ENCODE assay signal across 26 cellular contexts in the genomic region with DNA sequence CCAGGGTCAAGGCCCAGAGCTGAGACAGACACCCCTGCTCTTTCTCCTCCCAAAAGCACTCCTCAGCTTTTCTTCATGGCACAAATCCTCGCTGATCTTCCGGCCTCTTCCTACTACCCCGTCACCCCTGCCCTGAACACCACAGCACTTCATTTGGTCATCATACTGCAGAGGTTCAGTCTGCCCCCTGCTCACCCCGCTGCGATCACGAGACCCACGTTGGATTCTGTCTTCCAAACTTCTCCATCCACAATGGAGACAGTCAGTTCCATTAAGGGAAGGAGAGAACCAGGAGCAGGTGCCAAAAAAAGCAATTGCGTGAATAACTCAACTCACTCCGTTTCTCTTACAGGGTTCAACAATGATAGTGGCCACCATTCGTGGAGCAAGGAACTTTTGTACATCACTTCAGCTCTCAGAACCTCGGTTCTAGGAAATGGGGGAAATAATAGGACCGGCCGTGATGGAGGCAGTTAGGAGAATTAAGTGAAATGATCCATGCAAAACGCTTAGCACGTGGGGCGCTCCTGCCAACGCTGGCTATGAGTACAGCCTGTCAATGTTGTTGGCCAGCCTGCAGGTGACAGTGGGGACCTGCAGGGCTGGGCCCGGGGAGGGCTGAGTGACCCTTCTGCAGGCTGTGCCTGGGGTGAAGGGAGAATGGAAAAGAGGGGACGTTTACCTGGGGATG. TPM values are rescaled to one million over a fixed set of nuclear protein-coding genes. Genes with fewer than 3 reads are reported as not detected.
A peak's percentile ranks its signal among the peaks of the same experiment; 100 is the strongest.
DNase-seq lines count a peak whose midpoint lies in the region; ATAC-seq and TF ChIP-seq lines count a peak whose summit lies in the region.
"Had no signal": no experiment of that assay in that cellular context is flagged by ENCODE, and none has a peak within 500 bp of the region (broad histone marks: within the 10 kb centered on the region; RNA-seq: fewer than 3 reads in every experiment).

No MANE protein-coding gene starts in this region.

- peaks cover 56% of the 10 kb centered on the region for H3K4me1 Mint-ChIP-seq in brain
- H3K4me1 Mint-ChIP-seq: activated naive CD4-positive, alpha-beta T cell treated with anti-CD3 and anti-CD28 coated beads, Interleukin-2, amount 50 U/mL, for 24 hours; immature natural killer cell; stimulated activated effector memory CD8-positive, alpha-beta T cell treated with anti-CD3 and anti-CD28 coated beads, Interleukin-12 subunit alpha, Interleukin-12 subunit beta, amount 100 ng/mL, for 72 hours; T-cell had no signal

- DNase-seq in NCI-H446 treated with DMSO at 0.1 percent for 48 hours (lab: John Stamatoyannopoulos, UW) = peak; percentile 30
- no peak for DNase-seq in NCI-H446 (lab: John Stamatoyannopoulos, UW)
- DNase-seq in left kidney (ENCODE audit: low read depth, low spot score) = peak; percentile 30
- DNase-seq in sigmoid colon = no peak
- no peak for DNase-seq in NCI-H1105 treated with DMSO at 0.1 percent for 48 hours (lab: John Stamatoyannopoulos, UW)
- no peak for DNase-seq in DMS 273 (lab: John Stamatoyannopoulos, UW; ENCODE audit: unreplicated experiment)
- DNase-seq: activated CD4-positive, alpha-beta T cell treated with anti-CD3 and anti-CD28 coated beads for 48 hours; amniotic stem cell; C1 segment of cervical spinal cord; Caco-2; effector CD4-positive, alpha-beta T cell; immature natural killer cell; mesenchymal stem cell; MM.1S; NCI-H1930; NCI-H748 treated with DMSO at 0.1 percent for 48 hours; T-cell had no signal

- no peaks in the 10 kb centered on the region for H3K27me3 ChIP-seq in sigmoid colon
- H3K27me3 ChIP-seq: breast epithelium, upper lobe of left lung had no signal

- no peak overlapping the region for H3K4me3 ChIP-seq in sigmoid colon
- H3K4me3 ChIP-seq: breast epithelium, upper lobe of left lung had no signal

- no peak overlapping the region for H3K4me3 Mint-ChIP-seq in brain
- H3K4me3 Mint-ChIP-seq: activated naive CD4-positive, alpha-beta T cell treated with anti-CD3 and anti-CD28 coated beads, Interleukin-2, amount 50 U/mL, for 24 hours; immature natural killer cell; stimulated activated effector memory CD8-positive, alpha-beta T cell treated with anti-CD3 and anti-CD28 coated beads, Interleukin-12 subunit alpha, Interleukin-12 subunit beta, amount 100 ng/mL, for 72 hours; T-cell had no signal

- TF ChIP-seq POLR2A in sigmoid colon (IDR thresholded peaks at IDR 0.05) = no peak

- H3K27me3 Mint-ChIP-seq in brain = no peaks in the 10 kb centered on the region
- H3K27me3 Mint-ChIP-seq: activated naive CD4-positive, alpha-beta T cell treated with anti-CD3 and anti-CD28 coated beads, Interleukin-2, amount 50 U/mL, for 24 hours had no signal

- no peak for ATAC-seq in HG03432 (IDR thresholded peaks at IDR 0.05; ENCODE audit: unreplicated experiment)
- ATAC-seq: left lobe of liver; stimulated activated effector memory CD8-positive, alpha-beta T cell treated with anti-CD3 and anti-CD28 coated beads, Interleukin-12 subunit alpha, Interleukin-12 subunit beta, amount 100 ng/mL, for 72 hours; T-cell had no signal

- H3K27ac Mint-ChIP-seq in brain = peak overlapping the region in 4 of 5 experiments; percentile 61 to 94 (median 74)
- H3K27ac Mint-ChIP-seq: activated naive CD4-positive, alpha-beta T cell treated with anti-CD3 and anti-CD28 coated beads, Interleukin-2, amount 50 U/mL, for 24 hours; progenitor cell of endocrine pancreas; stimulated activated effector memory CD8-positive, alpha-beta T cell treated with anti-CD3 and anti-CD28 coated beads, Interleukin-12 subunit alpha, Interleukin-12 subunit beta, amount 100 ng/mL, for 72 hours; T-cell had no signal

- intact Hi-C loops in sigmoid colon (cut with DNase I) = no loop called here

- H3K4me1 ChIP-seq in sigmoid colon = peaks cover 0 to 42% (median 17%) of the 10 kb centered on the region in 4 donors
- H3K4me1 ChIP-seq: breast epithelium, upper lobe of left lung had no signal

- WGBS in sigmoid colon, 2 donors = 76 to 84% methylated on average over 19 of the region's 19 CpGs

- H3K36me3 Mint-ChIP-seq in brain = peaks cover 46% of the 10 kb centered on the region
- H3K36me3 Mint-ChIP-seq: activated naive CD4-positive, alpha-beta T cell treated with anti-CD3 and anti-CD28 coated beads, Interleukin-2, amount 50 U/mL, for 24 hours; immature natural killer cell; stimulated activated effector memory CD8-positive, alpha-beta T cell treated with anti-CD3 and anti-CD28 coated beads, Interleukin-12 subunit alpha, Interleukin-12 subunit beta, amount 100 ng/mL, for 72 hours; T-cell had no signal

- TF ChIP-seq EP300 in sigmoid colon (IDR thresholded peaks at IDR 0.05) = no peak

- H3K9me3 ChIP-seq in sigmoid colon = no peaks in the 10 kb centered on the region
- H3K9me3 ChIP-seq: breast epithelium, Caco-2, upper lobe of left lung had no signal

- H3K9me3 Mint-ChIP-seq in brain = peaks cover 0 to 4% (median 0%) of the 10 kb centered on the region in 5 experiments
- H3K9me3 Mint-ChIP-seq: activated naive CD4-positive, alpha-beta T cell treated with anti-CD3 and anti-CD28 coated beads, Interleukin-2, amount 50 U/mL, for 24 hours; immature natural killer cell; stimulated activated effector memory CD8-positive, alpha-beta T cell treated with anti-CD3 and anti-CD28 coated beads, Interleukin-12 subunit alpha, Interleukin-12 subunit beta, amount 100 ng/mL, for 72 hours; T-cell had no signal

- TF ChIP-seq CTCF in brain (conservative IDR thresholded peaks at IDR 0.05) = no peak
- no peak for TF ChIP-seq CTCF in sigmoid colon (IDR thresholded peaks at IDR 0.05)

- peak overlapping the region; percentile 59 to 81 (median 69) for H3K27ac ChIP-seq in sigmoid colon
- H3K27ac ChIP-seq: 22Rv1, breast epithelium, upper lobe of left lung had no signal

- no peaks in the 10 kb centered on the region for H3K36me3 ChIP-seq in sigmoid colon
- H3K36me3 ChIP-seq: breast epithelium, upper lobe of left lung had no signal

RNA-seq across cellular contexts. Expression of a gene that starts 45.9 kb away (rescaled TPM):
- polyA plus RNA-seq in brain (ENCODE audit: insufficient read depth, low read depth, low replicate concordance) (1.7 TPM), sigmoid colon (1 to 10 TPM in 1 of 3 donors, under 1 TPM in 2; under 0.01 to 1.2 (median 0.85) TPM)
- total RNA-seq in sigmoid colon = 10 to 100 TPM in 1 of 4 donors, 1 to 10 TPM in 3; 6.4 to 21.3 (median 7.5) TPM

Comparison
In these comparisons a context has a peak if more than half of its experiments do, and no peak if none do; other contexts are left out.
1. DNase-seq: peak in NCI-H446 treated with DMSO at 0.1 percent for 48 hours (single experiment) and left kidney (single experiment); none in NCI-H446 (0 of 2), sigmoid colon (single experiment), NCI-H1105 treated with DMSO at 0.1 percent for 48 hours (single experiment) and DMS 273 (single experiment).